Comparison of ENCODE assay signal across 8 cellular contexts in genomic region chr12:110583137-110584059, GRCh38. TPM values are rescaled to one million over a fixed set of nuclear protein-coding genes. Genes with fewer than 3 reads are reported as not detected.
DNase-seq lines count a peak whose midpoint lies in the region; ATAC-seq and TF ChIP-seq lines count a peak whose summit lies in the region.

TSS of gene PPTC7 (minus strand) at chr12:110583318. CDS start at chr12:110583031, 287 bp downstream.

- peaks cover 2 to 67% (median 23%) of the 10 kb centered on the region in 3 donors for H3K4me1 ChIP-seq in gastroesophageal sphincter
- H3K4me1 ChIP-seq in neutrophil (ENCODE audit: control insufficient read depth in 1 of 2, insufficient read depth in 1 of 2, low read depth in 1 of 2, low read length in 1 of 2), result peaks cover 45 to 51% of the 10 kb centered on the region in 2 experiments

- H3K27me3 ChIP-seq in gastroesophageal sphincter (no peaks in the 10 kb centered on the region), neutrophil (no peaks in the 10 kb centered on the region)

- DNase-seq in GM04504 (ENCODE audit: low read depth) (peak; percentile 91), HFFc6 (peak; percentile 92), NCI-H1048 (lab: John Stamatoyannopoulos, UW) (peak; percentile 77), SK-N-MC (ENCODE audit: low read depth, low spot score) (peak; percentile 97)
- DNase-seq in activated naive CD4-positive, alpha-beta T cell treated with anti-CD3 and anti-CD28 coated beads, Interleukin-2, amount 10 ng/mL, durations not matched to agents 7 days and 5 days, result peak; percentile 98

- peaks cover 2% of the 10 kb centered on the region for H3K27me3 Mint-ChIP-seq in HFFc6 (ENCODE audit: insufficient read depth)
- no peaks in the 10 kb centered on the region for H3K27me3 Mint-ChIP-seq in activated naive CD4-positive, alpha-beta T cell treated with anti-CD3 and anti-CD28 coated beads, Interleukin-2, amount 10 ng/mL, durations not matched to agents 7 days and 5 days

- H3K9me3 Mint-ChIP-seq in HFFc6, result no peaks in the 10 kb centered on the region
- H3K9me3 Mint-ChIP-seq in activated naive CD4-positive, alpha-beta T cell treated with anti-CD3 and anti-CD28 coated beads, Interleukin-2, amount 10 ng/mL, durations not matched to agents 7 days and 5 days, result no peaks in the 10 kb centered on the region

- H3K4me1 Mint-ChIP-seq in HFFc6 (ENCODE audit: low read depth), result peaks cover 49% of the 10 kb centered on the region
- peaks cover 62% of the 10 kb centered on the region for H3K4me1 Mint-ChIP-seq in activated naive CD4-positive, alpha-beta T cell treated with anti-CD3 and anti-CD28 coated beads, Interleukin-2, amount 10 ng/mL, durations not matched to agents 7 days and 5 days

- no peak for TF ChIP-seq EP300 in gastroesophageal sphincter (IDR thresholded peaks at IDR 0.05)

- TF ChIP-seq POLR2A in gastroesophageal sphincter (IDR thresholded peaks at IDR 0.05), result peak; percentile 78 to 92

- H3K27ac Mint-ChIP-seq in HFFc6, result peak within 1 kb of the TSS; percentile 79
- peak within 1 kb of the TSS; percentile 97 for H3K27ac Mint-ChIP-seq in activated naive CD4-positive, alpha-beta T cell treated with anti-CD3 and anti-CD28 coated beads, Interleukin-2, amount 10 ng/mL, durations not matched to agents 7 days and 5 days

- ATAC-seq in gastroesophageal sphincter, result peak; percentile 99

- 1 to 8% methylated on average over 12 to 19 of the region's 52 CpGs for WGBS in gastroesophageal sphincter (ENCODE audit: low coverage in 1 of 2), 2 donors

- no peaks in the 10 kb centered on the region for H3K9me3 ChIP-seq in SK-N-MC (ENCODE audit: low read depth, low read length)
- no peaks in the 10 kb centered on the region for H3K9me3 ChIP-seq in gastroesophageal sphincter
- no peaks in the 10 kb centered on the region for H3K9me3 ChIP-seq in neutrophil

- peak within 1 kb of the TSS; percentile 84 for H3K9ac ChIP-seq in SK-N-MC (ENCODE audit: insufficient read length)

- CTCF ChIA-PET in activated naive CD4-positive, alpha-beta T cell treated with anti-CD3 and anti-CD28 coated beads, Interleukin-2, amount 10 ng/mL, durations not matched to agents 7 days and 5 days (lab: Charles Lee), result interaction anchor here (0.5 to 2.6 kb wide), 3 partner anchors 19 to 689 kb away, joined by 3 to 19 read pairs (median 4); partner anchors contain the start of gene ARPC3

- H3K27ac ChIP-seq in SK-N-MC (no peak within 1 kb of the TSS), gastroesophageal sphincter (peak within 1 kb of the TSS; percentile 60 to 97 (median 95)), neutrophil (peak within 1 kb of the TSS; percentile 96)

- no peaks in the 10 kb centered on the region for H3K36me3 Mint-ChIP-seq in HFFc6 (ENCODE audit: low read depth)
- peaks cover 21% of the 10 kb centered on the region for H3K36me3 Mint-ChIP-seq in activated naive CD4-positive, alpha-beta T cell treated with anti-CD3 and anti-CD28 coated beads, Interleukin-2, amount 10 ng/mL, durations not matched to agents 7 days and 5 days

- peak within 1 kb of the TSS; percentile 90 for H3K4me3 Mint-ChIP-seq in HFFc6
- H3K4me3 Mint-ChIP-seq in activated naive CD4-positive, alpha-beta T cell treated with anti-CD3 and anti-CD28 coated beads, Interleukin-2, amount 10 ng/mL, durations not matched to agents 7 days and 5 days, result peak within 1 kb of the TSS; percentile 88

- no peaks in the 10 kb centered on the region for H3K36me3 ChIP-seq in SK-N-MC (ENCODE audit: insufficient read depth, low read length)
- H3K36me3 ChIP-seq in gastroesophageal sphincter, result no peaks in the 10 kb centered on the region
- H3K36me3 ChIP-seq in neutrophil, result no peaks in the 10 kb centered on the region

- peak within 1 kb of the TSS; percentile 94 for H3K4me3 ChIP-seq in SK-N-MC
- H3K4me3 ChIP-seq in gastroesophageal sphincter, result peak within 1 kb of the TSS; percentile 68 to 90
- peak within 1 kb of the TSS; percentile 93 to 95 for H3K4me3 ChIP-seq in neutrophil (ENCODE audit: low read depth in 1 of 2, low read length in 1 of 2)

- TF ChIP-seq CTCF in HFFc6 (IDR thresholded peaks at IDR 0.05) (no peak), gastroesophageal sphincter (IDR thresholded peaks at IDR 0.05) (peak in 2 of 4 experiments; percentile 3 to 11), neutrophil (IDR thresholded peaks at IDR 0.05) (no peak), subcutaneous adipose tissue (IDR thresholded peaks at IDR 0.05; ENCODE audit: low read depth) (no peak)

RNA-seq across cellular contexts. Expression of gene PPTC7, which starts in this region (rescaled TPM):
- total RNA-seq in HFFc6 (2021; fragmentation: NEBNext Ultra II Directional; extraction: Animal tissue kit (Norgen Biotek cat#: 25700)), result 10 to 100 TPM in 5 of 6 experiments, 1 to 10 TPM in 1; 8.9 to 13.6 (median 12.0) TPM
- total RNA-seq in gastroesophageal sphincter (10 to 100 TPM; 37.5 to 48.6 (median 41.9) TPM), subcutaneous adipose tissue (10 to 100 TPM; 24.9 to 31.3 (median 30.3) TPM)
